In genomic region chr1:30801826-30802198, GRCh38 we compare ENCODE assay signal across 8 cellular contexts.
A peak's percentile ranks its signal among the peaks of the same experiment; 100 is the strongest.
DNase-seq lines count a peak whose midpoint lies in the region; ATAC-seq and TF ChIP-seq lines count a peak whose summit lies in the region.

No MANE protein-coding gene starts in this region.

- H2AFZ ChIP-seq in OCI-LY3 (ENCODE audit: low read depth, low read length), result no peak overlapping the region

- H3K4me1 ChIP-seq in OCI-LY3 (ENCODE audit: low read length) (peaks cover 9% of the 10 kb centered on the region), muscle layer of colon (ENCODE audit: insufficient read depth, low read length) (peaks cover 17% of the 10 kb centered on the region)

- H4K20me1 ChIP-seq in OCI-LY3 (ENCODE audit: insufficient read depth, low read length), result no peaks in the 10 kb centered on the region

- H3K4me2 ChIP-seq in OCI-LY3 (ENCODE audit: low read length), result peak overlapping the region; percentile 61

- H3K79me2 ChIP-seq in OCI-LY3 (ENCODE audit: low read length), result no peaks in the 10 kb centered on the region

- TF ChIP-seq POLR2A in erythroblast (IDR thresholded peaks at IDR 0.05; ENCODE audit: low read length), result no peak

- DNase-seq in C1 segment of cervical spinal cord (lab: John Stamatoyannopoulos, UW) (peak; percentile 22 to 89 (median 65)), HK-2 (ENCODE audit: unreplicated experiment) (peak; percentile 82), activated T-cell treated with anti-CD3 and anti-CD28 coated beads for 24 hours (ENCODE audit: low read depth) (peak; percentile 74), erythroblast (lab: John Stamatoyannopoulos, UW) (peak; percentile 72 to 88)
- peak; percentile 63 to 73 for DNase-seq in stimulated activated CD8-positive, alpha-beta memory T cell treated with anti-CD3 and anti-CD28 coated beads, Interleukin-7, amount 100 ng/mL, for 1 hour (ENCODE audit: low read depth in 2 of 2)

- no peak overlapping the region for H3K9ac ChIP-seq in OCI-LY3 (ENCODE audit: low read length)
- no peak overlapping the region for H3K9ac ChIP-seq in muscle layer of colon (ENCODE audit: low read length)

- no peak for ATAC-seq in GM21619 (IDR thresholded peaks at IDR 0.05; ENCODE audit: unreplicated experiment)

- H3K4me3 ChIP-seq in OCI-LY3 (ENCODE audit: low read length), result peak overlapping the region; percentile 37
- H3K4me3 ChIP-seq in muscle layer of colon (ENCODE audit: low read depth in 1 of 2, low read length in 2 of 2), result no peak overlapping the region

- H3K9me3 ChIP-seq in OCI-LY3 (ENCODE audit: insufficient read depth, low read length) (no peaks in the 10 kb centered on the region), muscle layer of colon (ENCODE audit: low read length) (no peaks in the 10 kb centered on the region)

- peak; percentile 80 for TF ChIP-seq CTCF in OCI-LY3 (IDR thresholded peaks at IDR 0.05; ENCODE audit: low read depth, low read length)

- no peak overlapping the region for H3K27ac ChIP-seq in OCI-LY3 (ENCODE audit: low read length)
- peak overlapping the region; percentile 47 for H3K27ac ChIP-seq in muscle layer of colon (ENCODE audit: low read depth, low read length)

- H3K36me3 ChIP-seq in OCI-LY3 (replicated peaks; ENCODE audit: low read depth, low read length) (no peaks in the 10 kb centered on the region), muscle layer of colon (ENCODE audit: insufficient read depth, low read length) (no peaks in the 10 kb centered on the region)

- H3K27me3 ChIP-seq in OCI-LY3 (ENCODE audit: low read depth, low read length) (peaks cover 36% of the 10 kb centered on the region), muscle layer of colon (ENCODE audit: control insufficient read depth in 1 of 2, insufficient read depth in 2 of 2, low read length in 2 of 2) (no peaks in the 10 kb centered on the region)
